1 cellular context compared by ENCODE assay signal in the genomic region with DNA sequence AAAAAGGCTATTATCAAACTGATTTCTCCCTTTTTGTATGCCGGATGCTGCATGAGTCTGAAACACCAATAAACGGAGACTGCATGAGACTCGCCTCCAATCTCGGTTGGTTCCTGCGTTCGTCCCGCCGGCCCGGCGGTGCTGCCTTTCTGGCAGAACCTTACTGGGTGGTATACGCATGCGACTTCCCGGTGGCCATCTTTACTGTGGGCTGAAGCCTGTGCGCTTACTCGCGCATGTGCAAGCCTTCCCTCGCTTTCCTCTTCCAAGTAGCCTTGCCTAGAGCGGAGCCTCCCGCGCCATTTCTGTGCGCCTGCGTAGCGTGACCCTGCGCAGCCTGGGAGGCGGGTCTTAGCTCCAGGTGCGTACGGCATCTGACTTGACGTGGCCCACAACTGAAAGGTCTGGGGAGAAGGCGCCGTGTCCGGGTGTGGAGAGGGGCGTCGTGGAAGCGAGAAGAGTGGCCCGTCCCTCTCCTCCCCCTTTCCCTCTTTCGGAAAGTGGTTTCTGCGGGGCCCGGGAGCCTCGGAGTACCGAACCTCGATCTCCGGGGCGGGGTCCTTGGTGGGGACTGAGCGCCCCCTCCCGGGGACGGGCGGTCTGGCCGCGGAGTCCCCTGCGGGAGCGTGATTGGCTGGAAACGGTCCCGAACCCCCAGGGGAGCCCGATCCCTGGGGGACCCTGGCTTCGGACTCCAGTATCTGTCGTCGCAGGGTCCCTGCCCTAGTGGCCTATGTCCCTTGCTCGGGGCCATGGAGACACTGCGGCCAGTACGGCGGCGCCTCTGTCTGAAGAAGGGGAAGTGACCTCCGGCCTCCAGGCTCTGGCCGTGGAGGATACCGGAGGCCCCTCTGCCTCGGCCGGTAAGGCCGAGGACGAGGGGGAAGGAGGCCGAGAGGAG.
TF ChIP-seq lines count a peak whose summit lies in the region.

Gene PAGR1 (plus strand): TSS at position 360 of the 901 bp plus-strand sequence. CDS start 374 bp downstream, at position 734.

TF ChIP-seq in HepG2, 621 proteins besides CTCF, POLR2A, EP300 and RAD21 (continued from another document and continues in another):
- TF ChIP-seq ZNF318 (CRISPR knock-in tag; IDR thresholded peaks at IDR 0.05) (peak; percentile 25; the same call in 1 of the 2 replicates), JDP2 (CRISPR knock-in tag; IDR thresholded peaks at IDR 0.05; ENCODE audit: borderline replicate concordance) (no peak), ZNF205 (CRISPR knock-in tag; IDR thresholded peaks at IDR 0.05) (peak; percentile 55; the same call in 1 of the 2 replicates), NFYC (CRISPR knock-in tag; IDR thresholded peaks at IDR 0.05) (peak; percentile 59; the same call in 1 of the 2 replicates), U2AF1 (optimal IDR thresholded peaks at IDR 0.05; ENCODE audit: low read depth, low read length) (no peak), ZNF556 (CRISPR knock-in tag; IDR thresholded peaks at IDR 0.05; ENCODE audit: borderline replicate concordance) (peak; percentile 92), PHB2 (IDR thresholded peaks at IDR 0.05; ENCODE audit: partially characterized antibody) (no peak), MAF1 (CRISPR knock-in tag; IDR thresholded peaks at IDR 0.05; ENCODE audit: borderline replicate concordance) (no peak), ZNF709 (CRISPR knock-in tag; IDR thresholded peaks at IDR 0.05) (peak; percentile 80), TAF15 (IDR thresholded peaks at IDR 0.05; ENCODE audit: low read depth, low read length, poor library complexity, severe bottlenecking) (peak; percentile 59), XBP1 (CRISPR knock-in tag; IDR thresholded peaks at IDR 0.05) (no peak), TBX2 (CRISPR knock-in tag; IDR thresholded peaks at IDR 0.05; ENCODE audit: borderline replicate concordance) (peak; percentile 68; the same call in 1 of the 2 replicates), CENPT (CRISPR knock-in tag; IDR thresholded peaks at IDR 0.05; ENCODE audit: low read depth) (no peak), PAX8 (CRISPR knock-in tag; IDR thresholded peaks at IDR 0.05; ENCODE audit: borderline replicate concordance) (peak; percentile 26), ZBTB14 (CRISPR knock-in tag; IDR thresholded peaks at IDR 0.05) (peak; percentile 44), SOX5 (CRISPR knock-in tag; IDR thresholded peaks at IDR 0.05; ENCODE audit: borderline replicate concordance) (peak; percentile 34), TCF7L2 (IDR thresholded peaks at IDR 0.05; ENCODE audit: low read depth, low read length) (no peak), NFIC (IDR thresholded peaks at IDR 0.05; ENCODE audit: low read length) (no peak), DNMT1 (CRISPR knock-in tag; IDR thresholded peaks at IDR 0.05) (no peak; the same call in 1 of the 2 replicates), KLF6 (CRISPR knock-in tag; IDR thresholded peaks at IDR 0.05) (peak; percentile 89), MXI1 (IDR thresholded peaks at IDR 0.05; ENCODE audit: borderline replicate concordance, low read depth, low read length) (peak; percentile 89; the same call in 2 of the 3 replicates), HOXA5 (CRISPR knock-in tag; IDR thresholded peaks at IDR 0.05) (peak; percentile 87), HOXD1 (CRISPR knock-in tag; IDR thresholded peaks at IDR 0.05) (peak; percentile 66), RBAK (CRISPR knock-in tag; IDR thresholded peaks at IDR 0.05) (no peak), STAT5B (CRISPR knock-in tag; IDR thresholded peaks at IDR 0.05) (no peak; the same call in none of the 2 replicates)
- TF ChIP-seq, protein P1, sequence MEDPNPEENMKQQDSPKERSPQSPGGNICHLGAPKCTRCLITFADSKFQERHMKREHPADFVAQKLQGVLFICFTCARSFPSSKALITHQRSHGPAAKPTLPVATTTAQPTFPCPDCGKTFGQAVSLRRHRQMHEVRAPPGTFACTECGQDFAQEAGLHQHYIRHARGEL (CRISPR knock-in tag; IDR thresholded peaks at IDR 0.05): peak; percentile 66; the same call in 1 of the 2 replicates
- TF ChIP-seq, protein P2, sequence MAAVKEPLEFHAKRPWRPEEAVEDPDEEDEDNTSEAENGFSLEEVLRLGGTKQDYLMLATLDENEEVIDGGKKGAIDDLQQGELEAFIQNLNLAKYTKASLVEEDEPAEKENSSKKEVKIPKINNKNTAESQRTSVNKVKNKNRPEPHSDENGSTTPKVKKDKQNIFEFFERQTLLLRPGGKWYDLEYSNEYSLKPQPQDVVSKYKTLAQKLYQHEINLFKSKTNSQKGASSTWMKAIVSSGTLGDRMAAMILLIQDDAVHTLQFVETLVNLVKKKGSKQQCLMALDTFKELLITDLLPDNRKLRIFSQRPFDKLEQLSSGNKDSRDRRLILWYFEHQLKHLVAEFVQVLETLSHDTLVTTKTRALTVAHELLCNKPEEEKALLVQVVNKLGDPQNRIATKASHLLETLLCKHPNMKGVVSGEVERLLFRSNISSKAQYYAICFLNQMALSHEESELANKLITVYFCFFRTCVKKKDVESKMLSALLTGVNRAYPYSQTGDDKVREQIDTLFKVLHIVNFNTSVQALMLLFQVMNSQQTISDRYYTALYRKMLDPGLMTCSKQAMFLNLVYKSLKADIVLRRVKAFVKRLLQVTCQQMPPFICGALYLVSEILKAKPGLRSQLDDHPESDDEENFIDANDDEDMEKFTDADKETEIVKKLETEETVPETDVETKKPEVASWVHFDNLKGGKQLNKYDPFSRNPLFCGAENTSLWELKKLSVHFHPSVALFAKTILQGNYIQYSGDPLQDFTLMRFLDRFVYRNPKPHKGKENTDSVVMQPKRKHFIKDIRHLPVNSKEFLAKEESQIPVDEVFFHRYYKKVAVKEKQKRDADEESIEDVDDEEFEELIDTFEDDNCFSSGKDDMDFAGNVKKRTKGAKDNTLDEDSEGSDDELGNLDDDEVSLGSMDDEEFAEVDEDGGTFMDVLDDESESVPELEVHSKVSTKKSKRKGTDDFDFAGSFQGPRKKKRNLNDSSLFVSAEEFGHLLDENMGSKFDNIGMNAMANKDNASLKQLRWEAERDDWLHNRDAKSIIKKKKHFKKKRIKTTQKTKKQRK (IDR thresholded peaks at IDR 0.05; ENCODE audit: low read length): no peak
- TF ChIP-seq, protein P3, sequence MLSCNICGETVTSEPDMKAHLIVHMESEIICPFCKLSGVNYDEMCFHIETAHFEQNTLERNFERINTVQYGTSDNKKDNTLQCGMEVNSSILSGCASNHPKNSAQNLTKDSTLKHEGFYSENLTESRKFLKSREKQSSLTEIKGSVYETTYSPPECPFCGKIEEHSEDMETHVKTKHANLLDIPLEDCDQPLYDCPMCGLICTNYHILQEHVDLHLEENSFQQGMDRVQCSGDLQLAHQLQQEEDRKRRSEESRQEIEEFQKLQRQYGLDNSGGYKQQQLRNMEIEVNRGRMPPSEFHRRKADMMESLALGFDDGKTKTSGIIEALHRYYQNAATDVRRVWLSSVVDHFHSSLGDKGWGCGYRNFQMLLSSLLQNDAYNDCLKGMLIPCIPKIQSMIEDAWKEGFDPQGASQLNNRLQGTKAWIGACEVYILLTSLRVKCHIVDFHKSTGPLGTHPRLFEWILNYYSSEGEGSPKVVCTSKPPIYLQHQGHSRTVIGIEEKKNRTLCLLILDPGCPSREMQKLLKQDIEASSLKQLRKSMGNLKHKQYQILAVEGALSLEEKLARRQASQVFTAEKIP (CRISPR knock-in tag; IDR thresholded peaks at IDR 0.05; ENCODE audit: borderline replicate concordance): no peak
- TF ChIP-seq, protein P4, sequence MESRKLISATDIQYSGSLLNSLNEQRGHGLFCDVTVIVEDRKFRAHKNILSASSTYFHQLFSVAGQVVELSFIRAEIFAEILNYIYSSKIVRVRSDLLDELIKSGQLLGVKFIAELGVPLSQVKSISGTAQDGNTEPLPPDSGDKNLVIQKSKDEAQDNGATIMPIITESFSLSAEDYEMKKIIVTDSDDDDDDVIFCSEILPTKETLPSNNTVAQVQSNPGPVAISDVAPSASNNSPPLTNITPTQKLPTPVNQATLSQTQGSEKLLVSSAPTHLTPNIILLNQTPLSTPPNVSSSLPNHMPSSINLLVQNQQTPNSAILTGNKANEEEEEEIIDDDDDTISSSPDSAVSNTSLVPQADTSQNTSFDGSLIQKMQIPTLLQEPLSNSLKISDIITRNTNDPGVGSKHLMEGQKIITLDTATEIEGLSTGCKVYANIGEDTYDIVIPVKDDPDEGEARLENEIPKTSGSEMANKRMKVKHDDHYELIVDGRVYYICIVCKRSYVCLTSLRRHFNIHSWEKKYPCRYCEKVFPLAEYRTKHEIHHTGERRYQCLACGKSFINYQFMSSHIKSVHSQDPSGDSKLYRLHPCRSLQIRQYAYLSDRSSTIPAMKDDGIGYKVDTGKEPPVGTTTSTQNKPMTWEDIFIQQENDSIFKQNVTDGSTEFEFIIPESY (CRISPR knock-in tag; IDR thresholded peaks at IDR 0.05): peak; percentile 73
- TF ChIP-seq, protein P5, sequence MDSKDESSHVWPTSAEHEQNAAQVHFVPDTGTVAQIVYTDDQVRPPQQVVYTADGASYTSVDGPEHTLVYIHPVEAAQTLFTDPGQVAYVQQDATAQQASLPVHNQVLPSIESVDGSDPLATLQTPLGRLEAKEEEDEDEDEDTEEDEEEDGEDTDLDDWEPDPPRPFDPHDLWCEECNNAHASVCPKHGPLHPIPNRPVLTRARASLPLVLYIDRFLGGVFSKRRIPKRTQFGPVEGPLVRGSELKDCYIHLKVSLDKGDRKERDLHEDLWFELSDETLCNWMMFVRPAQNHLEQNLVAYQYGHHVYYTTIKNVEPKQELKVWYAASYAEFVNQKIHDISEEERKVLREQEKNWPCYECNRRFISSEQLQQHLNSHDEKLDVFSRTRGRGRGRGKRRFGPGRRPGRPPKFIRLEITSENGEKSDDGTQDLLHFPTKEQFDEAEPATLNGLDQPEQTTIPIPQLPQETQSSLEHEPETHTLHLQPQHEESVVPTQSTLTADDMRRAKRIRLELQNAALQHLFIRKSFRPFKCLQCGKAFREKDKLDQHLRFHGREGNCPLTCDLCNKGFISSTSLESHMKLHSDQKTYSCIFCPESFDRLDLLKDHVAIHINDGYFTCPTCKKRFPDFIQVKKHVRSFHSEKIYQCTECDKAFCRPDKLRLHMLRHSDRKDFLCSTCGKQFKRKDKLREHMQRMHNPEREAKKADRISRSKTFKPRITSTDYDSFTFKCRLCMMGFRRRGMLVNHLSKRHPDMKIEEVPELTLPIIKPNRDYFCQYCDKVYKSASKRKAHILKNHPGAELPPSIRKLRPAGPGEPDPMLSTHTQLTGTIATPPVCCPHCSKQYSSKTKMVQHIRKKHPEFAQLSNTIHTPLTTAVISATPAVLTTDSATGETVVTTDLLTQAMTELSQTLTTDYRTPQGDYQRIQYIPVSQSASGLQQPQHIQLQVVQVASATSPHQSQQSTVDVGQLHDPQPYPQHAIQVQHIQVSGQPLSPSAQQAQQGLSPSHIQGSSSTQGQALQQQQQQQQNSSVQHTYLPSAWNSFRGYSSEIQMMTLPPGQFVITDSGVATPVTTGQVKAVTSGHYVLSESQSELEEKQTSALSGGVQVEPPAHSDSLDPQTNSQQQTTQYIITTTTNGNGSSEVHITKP (CRISPR knock-in tag; IDR thresholded peaks at IDR 0.05; ENCODE audit: low read depth): peak; percentile 89
